13 cellular contexts compared by ENCODE assay signal in the genomic region with DNA sequence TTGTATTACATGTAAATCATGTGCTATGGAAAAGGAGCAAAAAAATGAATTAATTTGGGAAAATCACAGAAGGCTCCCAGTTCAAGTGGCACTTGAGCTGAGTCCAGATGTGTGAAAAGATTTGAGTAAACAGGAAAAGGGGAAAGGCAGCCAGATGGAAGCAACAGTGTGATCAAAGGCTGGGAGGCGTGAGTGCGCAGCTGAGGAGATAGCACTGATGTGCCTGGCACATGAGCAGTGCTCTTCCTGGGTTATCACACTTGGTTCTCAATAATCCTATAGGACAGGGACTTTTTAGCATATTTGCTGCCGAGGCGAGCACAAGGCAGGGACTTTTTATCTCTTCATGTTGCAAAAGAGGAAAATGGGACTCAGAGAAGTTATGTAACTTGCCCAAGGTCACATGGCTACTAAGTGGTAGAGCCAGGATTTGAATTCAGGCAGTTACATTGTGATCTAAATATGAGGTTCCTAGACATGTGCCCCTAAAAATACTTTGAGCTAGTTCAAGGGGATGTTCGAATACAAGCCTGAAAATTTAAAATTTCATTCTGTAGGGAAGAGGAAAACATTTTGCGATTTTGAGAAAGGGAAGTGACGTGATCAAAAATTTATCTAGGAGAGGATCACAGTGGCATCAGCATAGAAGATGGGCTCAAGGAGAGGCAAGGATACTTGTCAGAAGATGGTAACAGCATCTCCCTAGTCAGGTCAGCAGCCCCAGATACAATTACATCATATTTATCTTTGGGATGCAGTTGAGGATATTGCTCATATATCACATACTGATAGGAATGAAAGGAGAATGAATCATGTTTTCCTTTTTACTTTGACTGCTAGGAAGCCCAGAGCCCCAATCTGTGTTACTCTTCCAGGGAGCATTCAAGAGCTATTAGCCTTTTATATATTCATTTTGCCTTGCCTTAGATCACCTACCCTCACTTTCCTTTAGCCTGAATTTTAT.
DNase-seq lines count a peak whose midpoint lies in the region; ATAC-seq and TF ChIP-seq lines count a peak whose summit lies in the region.
"Had no signal": no experiment of that assay in that cellular context is flagged by ENCODE, and none has a peak within 500 bp of the region (broad histone marks: within the 10 kb centered on the region; RNA-seq: fewer than 3 reads in every experiment).

No MANE protein-coding gene starts in this region.

- DNase-seq in EH (ENCODE audit: low read depth) = peak; percentile 75
- peak; percentile 60 for DNase-seq in NCI-H1694 treated with DMSO at 0.1 percent for 48 hours (lab: John Stamatoyannopoulos, UW)
- DNase-seq in cardiac fibroblast (ENCODE audit: low read depth in 2 of 2) = peak; percentile 63 to 79
- peak; percentile 61 for DNase-seq in medulla oblongata (ENCODE audit: extremely low spot score)
- DNase-seq in germinal center (ENCODE audit: low spot score) = no peak
- no peak for DNase-seq in effector memory CD8-positive, alpha-beta T cell
- no peak for DNase-seq in coronary artery (ENCODE audit: low spot score)
- DNase-seq: activated CD4-positive, alpha-beta T cell treated with anti-CD3 and anti-CD28 coated beads for 48 hours; Karpas-422; kidney; RPMI8226 had no signal

- no peaks in the 10 kb centered on the region for H3K36me3 Mint-ChIP-seq in effector memory CD8-positive, alpha-beta T cell (ENCODE audit: insufficient read depth)
- H3K36me3 Mint-ChIP-seq: activated naive CD4-positive, alpha-beta T cell treated with anti-CD3 and anti-CD28 coated beads, Interleukin-2, amount 50 U/mL, for 24 hours had no signal

- TF ChIP-seq CTCF in cardiac fibroblast (IDR thresholded peaks at IDR 0.05; ENCODE audit: low read depth, low read length) (no peak), coronary artery (IDR thresholded peaks at IDR 0.05) (no peak)

- no peaks in the 10 kb centered on the region for H3K9me3 Mint-ChIP-seq in effector memory CD8-positive, alpha-beta T cell
- H3K9me3 Mint-ChIP-seq: activated naive CD4-positive, alpha-beta T cell treated with anti-CD3 and anti-CD28 coated beads, Interleukin-2, amount 50 U/mL, for 24 hours had no signal

- ATAC-seq in GM21619 (IDR thresholded peaks at IDR 0.05; ENCODE audit: unreplicated experiment) = no peak
- no peak for ATAC-seq in effector memory CD8-positive, alpha-beta T cell (replicated peaks)

- peaks cover 25 to 56% of the 10 kb centered on the region in 2 donors for H3K27me3 Mint-ChIP-seq in effector memory CD8-positive, alpha-beta T cell
- H3K27me3 Mint-ChIP-seq: activated naive CD4-positive, alpha-beta T cell treated with anti-CD3 and anti-CD28 coated beads, Interleukin-2, amount 50 U/mL, for 24 hours had no signal

- no peaks in the 10 kb centered on the region for H3K4me1 Mint-ChIP-seq in effector memory CD8-positive, alpha-beta T cell (ENCODE audit: low read depth in 2 of 2)
- H3K4me1 Mint-ChIP-seq: activated naive CD4-positive, alpha-beta T cell treated with anti-CD3 and anti-CD28 coated beads, Interleukin-2, amount 50 U/mL, for 24 hours had no signal

- no peak overlapping the region for H3K27ac Mint-ChIP-seq in effector memory CD8-positive, alpha-beta T cell
- H3K27ac Mint-ChIP-seq: activated naive CD4-positive, alpha-beta T cell treated with anti-CD3 and anti-CD28 coated beads, Interleukin-2, amount 50 U/mL, for 24 hours had no signal

- peak overlapping the region in 1 of 2 donors; percentile 64 for H3K27ac ChIP-seq in coronary artery

- H3K4me3 ChIP-seq in cardiac fibroblast (replicated peaks in 1 of 2; ENCODE audit: low read depth in 2 of 2, low read length in 2 of 2) (no peak overlapping the region), coronary artery (no peak overlapping the region)

- no peak overlapping the region for H3K4me3 Mint-ChIP-seq in effector memory CD8-positive, alpha-beta T cell
- H3K4me3 Mint-ChIP-seq: activated naive CD4-positive, alpha-beta T cell treated with anti-CD3 and anti-CD28 coated beads, Interleukin-2, amount 50 U/mL, for 24 hours had no signal

Comparison
In these comparisons a context has a peak if more than half of its experiments do, and no peak if none do; other contexts are left out.
1. DNase-seq: peak in EH (single experiment), NCI-H1694 treated with DMSO at 0.1 percent for 48 hours (single experiment), cardiac fibroblast (2 of 2) and medulla oblongata (single experiment); none in germinal center (single experiment), effector memory CD8-positive, alpha-beta T cell (0 of 3) and coronary artery (single experiment).